In genomic region chr1:64898107-64898861, GRCh38 we compare ENCODE assay signal across 8 cellular contexts.
DNase-seq lines count a peak whose midpoint lies in the region; ATAC-seq and TF ChIP-seq lines count a peak whose summit lies in the region.

No MANE protein-coding gene starts in this region.

- TF ChIP-seq POLR2A in gastroesophageal sphincter (IDR thresholded peaks at IDR 0.05): no peak

- H2AFZ ChIP-seq in parathyroid adenoma: no peak overlapping the region

- H3K4me1 ChIP-seq in gastroesophageal sphincter: peaks cover 9 to 47% (median 12%) of the 10 kb centered on the region in 3 donors
- H3K4me1 ChIP-seq in parathyroid adenoma: peaks cover 3% of the 10 kb centered on the region

- 0% methylated on average over 1 to 3 of the region's 4 CpGs for WGBS in gastroesophageal sphincter (ENCODE audit: low coverage in 1 of 2), 2 donors

- peak; percentile 74 for ATAC-seq in HG02642 (IDR thresholded peaks at IDR 0.05; ENCODE audit: poor library complexity, unreplicated experiment)
- ATAC-seq in gastroesophageal sphincter: peak; percentile 99

- H3K9me3 ChIP-seq in gastroesophageal sphincter (no peaks in the 10 kb centered on the region), parathyroid adenoma (ENCODE audit: control insufficient read depth, low read length) (no peaks in the 10 kb centered on the region)

- H3K27me3 ChIP-seq in gastroesophageal sphincter (no peaks in the 10 kb centered on the region), parathyroid adenoma (ENCODE audit: control insufficient read depth, insufficient read depth, low read length) (no peaks in the 10 kb centered on the region)

- TF ChIP-seq CTCF in GM12865 (IDR thresholded peaks at IDR 0.05; ENCODE audit: insufficient read depth, low read depth, low read length, missing control alignments) (no peak), gastroesophageal sphincter (IDR thresholded peaks at IDR 0.05) (no peak), parathyroid adenoma (IDR thresholded peaks at IDR 0.05) (no peak)

- H3K9ac ChIP-seq in parathyroid adenoma: no peak overlapping the region

- peak overlapping the region; percentile 37 for H3K4me2 ChIP-seq in parathyroid adenoma (ENCODE audit: low read length)

- H3K27ac ChIP-seq in gastroesophageal sphincter (peak overlapping the region; percentile 57 to 77 (median 72)), parathyroid adenoma (peak overlapping the region; percentile 72)

- H3K36me3 ChIP-seq in gastroesophageal sphincter: no peaks in the 10 kb centered on the region
- H3K36me3 ChIP-seq in parathyroid adenoma (ENCODE audit: control insufficient read depth, insufficient read depth, low read length): no peaks in the 10 kb centered on the region

- H3K4me3 ChIP-seq in GM12865 (ENCODE audit: low read depth, low read length) (no peak overlapping the region), gastroesophageal sphincter (no peak overlapping the region), parathyroid adenoma (ENCODE audit: low read depth, low read length) (no peak overlapping the region)

- peak; percentile 98 for DNase-seq in A172 (ENCODE audit: low spot score)
- DNase-seq in GM12865 (ENCODE audit: low read depth): peak; percentile 67
- DNase-seq in NAMALWA (ENCODE audit: low spot score): peak; percentile 59
- peak; percentile 23 for DNase-seq in activated T-cell treated with anti-CD3 and anti-CD28 coated beads for 24 hours (ENCODE audit: low read depth)
- DNase-seq in NCI-H524 treated with DMSO at 0.1 percent for 48 hours (lab: John Stamatoyannopoulos, UW): no peak

- no peak for TF ChIP-seq EP300 in gastroesophageal sphincter (IDR thresholded peaks at IDR 0.05)

- peaks cover 5% of the 10 kb centered on the region for H3K79me2 ChIP-seq in parathyroid adenoma
